1 cellular context compared by ENCODE assay signal in the genomic region with DNA sequence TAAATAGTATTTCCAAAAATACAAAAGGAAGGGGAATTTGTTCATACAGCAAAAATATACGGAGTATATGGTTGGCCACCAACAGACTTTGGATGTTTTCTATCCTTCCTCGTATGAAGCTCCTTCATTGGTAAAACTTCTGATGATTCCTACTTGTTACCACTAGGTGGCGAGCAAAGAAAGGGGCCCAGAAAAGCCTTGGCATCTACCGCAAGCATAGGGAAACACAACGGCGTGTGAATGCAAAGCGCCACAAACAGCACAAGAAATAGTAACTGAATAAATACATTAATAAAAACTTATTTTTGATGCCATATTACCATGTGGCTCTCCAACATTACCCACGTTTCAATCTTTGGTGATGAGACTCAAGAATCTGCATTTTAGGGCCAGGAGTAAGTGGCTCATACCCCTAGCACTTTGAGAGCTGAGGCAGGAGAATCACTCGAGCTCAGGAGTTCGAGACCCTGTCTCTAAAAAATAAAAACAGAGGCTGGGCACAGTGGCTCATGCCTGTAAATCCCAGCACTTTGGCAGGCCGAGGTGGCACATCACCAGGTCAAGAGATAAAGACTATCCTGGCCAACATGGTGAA.
TF ChIP-seq lines count a peak whose summit lies in the region.

No MANE protein-coding gene starts in this region.

TF ChIP-seq in K562, 482 proteins besides CTCF, POLR2A, EP300 and RAD21 (continued from another document):
- TF ChIP-seq, protein P1, sequence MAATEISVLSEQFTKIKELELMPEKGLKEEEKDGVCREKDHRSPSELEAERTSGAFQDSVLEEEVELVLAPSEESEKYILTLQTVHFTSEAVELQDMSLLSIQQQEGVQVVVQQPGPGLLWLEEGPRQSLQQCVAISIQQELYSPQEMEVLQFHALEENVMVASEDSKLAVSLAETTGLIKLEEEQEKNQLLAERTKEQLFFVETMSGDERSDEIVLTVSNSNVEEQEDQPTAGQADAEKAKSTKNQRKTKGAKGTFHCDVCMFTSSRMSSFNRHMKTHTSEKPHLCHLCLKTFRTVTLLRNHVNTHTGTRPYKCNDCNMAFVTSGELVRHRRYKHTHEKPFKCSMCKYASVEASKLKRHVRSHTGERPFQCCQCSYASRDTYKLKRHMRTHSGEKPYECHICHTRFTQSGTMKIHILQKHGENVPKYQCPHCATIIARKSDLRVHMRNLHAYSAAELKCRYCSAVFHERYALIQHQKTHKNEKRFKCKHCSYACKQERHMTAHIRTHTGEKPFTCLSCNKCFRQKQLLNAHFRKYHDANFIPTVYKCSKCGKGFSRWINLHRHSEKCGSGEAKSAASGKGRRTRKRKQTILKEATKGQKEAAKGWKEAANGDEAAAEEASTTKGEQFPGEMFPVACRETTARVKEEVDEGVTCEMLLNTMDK (IDR thresholded peaks at IDR 0.05; ENCODE audit: borderline replicate concordance, insufficient read depth, low read depth, low read length, poor library complexity, severe bottlenecking) = peak; percentile 50
- TF ChIP-seq MAFG (tag; conservative IDR thresholded peaks at IDR 0.05) (no peak), ATF7 (IDR thresholded peaks at IDR 0.05) (no peak), POLR2H (tag; IDR thresholded peaks at IDR 0.05; ENCODE audit: low read depth) (0 out of 2 replicates have a peak, but pooled peaks have one; percentile 37), TEAD4 (IDR thresholded peaks at IDR 0.05; ENCODE audit: low read length) (peak; percentile 29; the same call in 1 of the 2 replicates), TEAD4 (CRISPR knock-in tag; IDR thresholded peaks at IDR 0.05; ENCODE audit: borderline replicate concordance) (no peak), JUND (IDR thresholded peaks at IDR 0.05; ENCODE audit: borderline replicate concordance, low read depth, low read length) (peak; percentile 10; the same call in 1 of the 2 replicates), JUND (tag; IDR thresholded peaks at IDR 0.05; ENCODE audit: borderline replicate concordance, low read depth, low read length) (no peak)
- TF ChIP-seq, protein P2, sequence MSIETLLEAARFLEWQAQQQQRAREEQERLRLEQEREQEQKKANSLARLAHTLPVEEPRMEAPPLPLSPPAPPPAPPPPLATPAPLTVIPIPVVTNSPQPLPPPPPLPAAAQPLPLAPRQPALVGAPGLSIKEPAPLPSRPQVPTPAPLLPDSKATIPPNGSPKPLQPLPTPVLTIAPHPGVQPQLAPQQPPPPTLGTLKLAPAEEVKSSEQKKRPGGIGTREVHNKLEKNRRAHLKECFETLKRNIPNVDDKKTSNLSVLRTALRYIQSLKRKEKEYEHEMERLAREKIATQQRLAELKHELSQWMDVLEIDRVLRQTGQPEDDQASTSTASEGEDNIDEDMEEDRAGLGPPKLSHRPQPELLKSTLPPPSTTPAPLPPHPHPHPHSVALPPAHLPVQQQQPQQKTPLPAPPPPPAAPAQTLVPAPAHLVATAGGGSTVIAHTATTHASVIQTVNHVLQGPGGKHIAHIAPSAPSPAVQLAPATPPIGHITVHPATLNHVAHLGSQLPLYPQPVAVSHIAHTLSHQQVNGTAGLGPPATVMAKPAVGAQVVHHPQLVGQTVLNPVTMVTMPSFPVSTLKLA (conservative IDR thresholded peaks at IDR 0.05) = peak in 1 of 2 experiments; percentile 20; a peak in 1 of 4 replicates
- TF ChIP-seq, protein P3, sequence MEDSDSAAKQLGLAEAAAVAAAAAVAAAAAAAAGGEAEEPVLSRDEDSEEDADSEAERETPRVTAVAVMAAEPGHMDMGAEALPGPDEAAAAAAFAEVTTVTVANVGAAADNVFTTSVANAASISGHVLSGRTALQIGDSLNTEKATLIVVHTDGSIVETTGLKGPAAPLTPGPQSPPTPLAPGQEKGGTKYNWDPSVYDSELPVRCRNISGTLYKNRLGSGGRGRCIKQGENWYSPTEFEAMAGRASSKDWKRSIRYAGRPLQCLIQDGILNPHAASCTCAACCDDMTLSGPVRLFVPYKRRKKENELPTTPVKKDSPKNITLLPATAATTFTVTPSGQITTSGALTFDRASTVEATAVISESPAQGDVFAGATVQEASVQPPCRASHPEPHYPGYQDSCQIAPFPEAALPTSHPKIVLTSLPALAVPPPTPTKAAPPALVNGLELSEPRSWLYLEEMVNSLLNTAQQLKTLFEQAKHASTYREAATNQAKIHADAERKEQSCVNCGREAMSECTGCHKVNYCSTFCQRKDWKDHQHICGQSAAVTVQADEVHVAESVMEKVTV (CRISPR knock-in tag; IDR thresholded peaks at IDR 0.05) = peak; percentile 73
- TF ChIP-seq, protein P4, sequence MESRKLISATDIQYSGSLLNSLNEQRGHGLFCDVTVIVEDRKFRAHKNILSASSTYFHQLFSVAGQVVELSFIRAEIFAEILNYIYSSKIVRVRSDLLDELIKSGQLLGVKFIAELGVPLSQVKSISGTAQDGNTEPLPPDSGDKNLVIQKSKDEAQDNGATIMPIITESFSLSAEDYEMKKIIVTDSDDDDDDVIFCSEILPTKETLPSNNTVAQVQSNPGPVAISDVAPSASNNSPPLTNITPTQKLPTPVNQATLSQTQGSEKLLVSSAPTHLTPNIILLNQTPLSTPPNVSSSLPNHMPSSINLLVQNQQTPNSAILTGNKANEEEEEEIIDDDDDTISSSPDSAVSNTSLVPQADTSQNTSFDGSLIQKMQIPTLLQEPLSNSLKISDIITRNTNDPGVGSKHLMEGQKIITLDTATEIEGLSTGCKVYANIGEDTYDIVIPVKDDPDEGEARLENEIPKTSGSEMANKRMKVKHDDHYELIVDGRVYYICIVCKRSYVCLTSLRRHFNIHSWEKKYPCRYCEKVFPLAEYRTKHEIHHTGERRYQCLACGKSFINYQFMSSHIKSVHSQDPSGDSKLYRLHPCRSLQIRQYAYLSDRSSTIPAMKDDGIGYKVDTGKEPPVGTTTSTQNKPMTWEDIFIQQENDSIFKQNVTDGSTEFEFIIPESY (CRISPR knock-in tag; IDR thresholded peaks at IDR 0.05) = peak; percentile 42; the same call in 1 of the 2 replicates
TF ChIP-seq in K562: peak in this region for 8.
